In genomic region chr17:75638039-75638438, GRCh38 we compare ENCODE assay signal across 1 cellular context. TPM values are rescaled to one million over a fixed set of nuclear protein-coding genes. Genes with fewer than 3 reads are reported as not detected.
"Had no signal": no experiment of that assay in that cellular context is flagged by ENCODE, and none has a peak within 500 bp of the region (broad histone marks: within the 10 kb centered on the region; RNA-seq: fewer than 3 reads in every experiment).

No MANE protein-coding gene starts in this region.

RNA-seq across cellular contexts. Expression of gene SMIM5, which starts 4.8 kb away (rescaled TPM):
- total RNA-seq: pulmonary artery endothelial cell had no signal
